1 cellular context compared by ENCODE assay signal in the genomic region with DNA sequence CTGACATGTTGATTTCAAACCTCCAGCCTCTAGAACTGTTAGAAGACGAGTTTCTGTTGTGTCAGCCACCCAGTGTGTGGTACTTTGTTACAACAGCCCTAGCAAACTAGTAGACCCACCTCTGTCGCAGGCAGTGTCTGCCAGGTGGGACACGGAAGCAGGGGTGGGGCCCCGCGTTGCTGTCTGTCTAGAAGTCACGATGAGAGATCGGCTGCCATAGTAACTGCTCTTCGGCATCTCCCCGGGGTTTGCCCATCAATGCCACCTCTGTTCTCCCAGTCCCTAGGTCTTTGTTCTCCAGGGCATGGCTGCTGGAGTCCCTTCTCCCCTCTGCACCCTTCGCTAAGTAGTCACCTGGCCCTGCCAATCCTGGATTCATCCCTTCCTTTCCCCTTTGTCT.
TF ChIP-seq lines count a peak whose summit lies in the region.

No MANE protein-coding gene starts in this region.

TF ChIP-seq in WTC11, 78 proteins besides CTCF, POLR2A, EP300 and RAD21 (continued from another document):
- TF ChIP-seq AR (CRISPR knock-in tag; IDR thresholded peaks at IDR 0.05) (no peak), ZNF512 (CRISPR knock-in tag; IDR thresholded peaks at IDR 0.05; ENCODE audit: borderline replicate concordance) (no peak), GTF2I (CRISPR knock-in tag; conservative IDR thresholded peaks at IDR 0.05) (no peak), IRF1 (CRISPR knock-in tag; IDR thresholded peaks at IDR 0.05) (no peak), MLX (CRISPR knock-in tag; IDR thresholded peaks at IDR 0.05) (no peak), ELF4 (CRISPR knock-in tag; IDR thresholded peaks at IDR 0.05; ENCODE audit: low read depth) (no peak), SMAD3 (CRISPR knock-in tag; IDR thresholded peaks at IDR 0.05; ENCODE audit: borderline replicate concordance) (no peak), E2F1 (CRISPR knock-in tag; IDR thresholded peaks at IDR 0.05) (no peak), ERG (CRISPR knock-in tag; IDR thresholded peaks at IDR 0.05) (no peak), RELA (CRISPR knock-in tag; IDR thresholded peaks at IDR 0.05; ENCODE audit: borderline replicate concordance) (no peak), FOXK1 (CRISPR knock-in tag; IDR thresholded peaks at IDR 0.05) (no peak)
